ENCODE assay signal across 32 cellular contexts in genomic region chr14:81199084-81199483, GRCh38.
"Had no signal": no experiment of that assay in that cellular context is flagged by ENCODE, and none has a peak within 500 bp of the region (broad histone marks: within the 10 kb centered on the region; RNA-seq: fewer than 3 reads in every experiment).

No MANE protein-coding gene starts in this region.

- H3K27me3 Mint-ChIP-seq: activated B cell treated with CpG ODN at 0.5 μM for 24 hours; activated naive CD4-positive, alpha-beta T cell treated with anti-CD3 and anti-CD28 coated beads, Interleukin-2, amount 50 U/mL, for 24 hours; activated naive CD8-positive, alpha-beta T cell treated with anti-CD3 and anti-CD28 coated beads, Interleukin-2, amount 10 ng/mL, durations not matched to agents 7 days and 5 days; activated T-cell treated with anti-CD3 and anti-CD28 coated beads, Interleukin-2, amount 50 U/mL, for 24 hours; T-cell had no signal

- H3K4me3 Mint-ChIP-seq: activated B cell treated with CpG ODN at 0.5 μM for 24 hours; activated CD8-positive, alpha-beta T cell treated with anti-CD3 and anti-CD28 coated beads, Interleukin-2, amount 10 ng/mL, durations not matched to agents 7 days and 5 days; activated naive CD8-positive, alpha-beta T cell treated with anti-CD3 and anti-CD28 coated beads, Interleukin-2, amount 10 ng/mL, durations not matched to agents 7 days and 5 days; T-cell had no signal

- H3K9me3 Mint-ChIP-seq: activated B cell treated with CpG ODN at 0.5 μM for 24 hours; activated naive CD4-positive, alpha-beta T cell treated with anti-CD3 and anti-CD28 coated beads, Interleukin-2, amount 50 U/mL, for 24 hours; activated naive CD8-positive, alpha-beta T cell treated with anti-CD3 and anti-CD28 coated beads, Interleukin-2, amount 10 ng/mL, durations not matched to agents 7 days and 5 days; activated T-cell treated with anti-CD3 and anti-CD28 coated beads, Interleukin-2, amount 50 U/mL, for 24 hours; activated T-helper 2 cell treated with anti-CD3 and anti-CD28 coated beads, Interferon-gamma antibody, Interleukin-2, Interleukin-4, amounts not matched to agents 10 μg/mL and 5 μg/mL and 100 μg/mL, durations not matched to agents 14 hours and 24 hours and 36 hours; T-cell had no signal

- FAIRE-seq: RCC 7860 had no signal

- ATAC-seq: activated CD8-positive, alpha-beta T cell treated with anti-CD3 and anti-CD28 coated beads, Interleukin-2, amount 10 ng/mL, durations not matched to agents 7 days and 5 days; PC-3; Right ventricle myocardium inferior; SK-N-SH treated with all-trans-retinoic acid at 6 μM for 48 hours; T-cell had no signal

- H3K27ac ChIP-seq: ascending aorta, cardiac muscle cell, RWPE1, VCaP had no signal

- H3K27ac Mint-ChIP-seq: activated B cell treated with CpG ODN at 0.5 μM for 24 hours; activated CD8-positive, alpha-beta T cell treated with anti-CD3 and anti-CD28 coated beads, Interleukin-2, amount 10 ng/mL, durations not matched to agents 7 days and 5 days; activated naive CD4-positive, alpha-beta T cell treated with anti-CD3 and anti-CD28 coated beads, Interleukin-2, amount 50 U/mL, for 24 hours; activated naive CD8-positive, alpha-beta T cell treated with anti-CD3 and anti-CD28 coated beads, Interleukin-2, amount 10 ng/mL, durations not matched to agents 7 days and 5 days; activated T-helper 2 cell treated with anti-CD3 and anti-CD28 coated beads, Interferon-gamma antibody, Interleukin-2, Interleukin-4, amounts not matched to agents 10 μg/mL and 5 μg/mL and 100 μg/mL, durations not matched to agents 14 hours and 24 hours and 36 hours had no signal

- H3K9me3 ChIP-seq: ascending aorta had no signal

- DNase-seq: activated B cell treated with CpG ODN at 0.5 μM for 24 hours; activated CD4-positive, alpha-beta T cell treated with anti-CD3 and anti-CD28 coated beads for 1 hour; activated CD4-positive, alpha-beta T cell treated with anti-CD3 and anti-CD28 coated beads for 48 hours; activated CD8-positive, alpha-beta T cell treated with anti-CD3 and anti-CD28 coated beads, Interleukin-2, amount 10 ng/mL, durations not matched to agents 7 days and 5 days; activated gamma-delta T cell; activated naive CD4-positive, alpha-beta T cell treated with Interleukin-2 at 50 U/mL for 16 hours; activated naive CD8-positive, alpha-beta T cell treated with anti-CD3 and anti-CD28 coated beads, Interleukin-2, amount 10 ng/mL, durations not matched to agents 7 days and 5 days; activated T-cell treated with anti-CD3 and anti-CD28 coated beads, Interleukin-2, amount 50 U/mL, for 24 hours; amygdala; KBM-7; NCI-H1105; NCI-H1417 treated with DMSO at 0.1 percent for 48 hours; NCI-H187 treated with DMSO at 0.1 percent for 48 hours; NCI-H2081; NCI-H2171 treated with DMSO at 0.1 percent for 48 hours; NCI-H2227 treated with DMSO at 0.1 percent for 48 hours; NCI-H446 treated with DMSO at 0.1 percent for 48 hours; NCI-H524; PC-3; SIG-M5; T-cell; T-helper 2 cell; T-helper 9 cell had no signal
